ENCODE assay signal across 1 cellular context in the genomic region with DNA sequence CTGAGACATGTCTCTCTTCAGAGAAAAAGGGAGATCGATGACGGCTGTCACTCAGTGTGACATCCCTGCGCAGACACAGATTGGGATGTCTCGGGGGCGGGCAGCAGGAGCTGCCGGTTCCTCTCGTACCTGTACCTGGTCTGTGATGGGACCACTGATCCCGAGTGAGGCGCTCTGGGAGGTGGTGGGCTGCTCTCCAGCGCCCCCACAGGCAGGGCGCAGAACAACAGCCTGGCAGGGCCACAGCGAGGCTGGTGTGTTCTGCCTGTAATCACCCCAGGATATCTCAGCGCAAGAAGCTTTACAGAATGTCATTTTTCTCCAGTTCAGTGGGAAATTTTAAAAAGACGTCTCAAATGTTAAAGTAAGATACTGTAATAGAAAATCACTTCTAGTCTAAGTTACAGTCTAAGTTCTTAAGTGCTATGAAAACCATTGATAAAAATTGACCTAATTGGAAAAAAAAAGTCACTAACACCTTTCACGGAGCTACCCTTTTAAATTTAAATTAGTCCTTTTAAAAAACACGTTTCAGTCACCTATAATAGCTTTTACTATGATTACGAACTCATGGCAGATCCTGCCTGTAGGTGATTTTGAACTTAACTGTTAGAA.
TF ChIP-seq lines count a peak whose summit lies in the region.

No MANE protein-coding gene starts in this region.

TF ChIP-seq in K562, 482 proteins besides CTCF, POLR2A, EP300 and RAD21 (continued from another document):
- TF ChIP-seq CBX1 (IDR thresholded peaks at IDR 0.05; ENCODE audit: low read depth), result no peak
- no peak for TF ChIP-seq SMARCA5 (IDR thresholded peaks at IDR 0.05)
- TF ChIP-seq KLF16 (IDR thresholded peaks at IDR 0.05), result peak; percentile 27; the same call in 1 of the 2 replicates
- TF ChIP-seq PURB (CRISPR knock-in tag; IDR thresholded peaks at IDR 0.05; ENCODE audit: low read depth), result no peak
- no peak for TF ChIP-seq MTA1 (IDR thresholded peaks at IDR 0.05; ENCODE audit: borderline replicate concordance)
- TF ChIP-seq HEY1 (CRISPR knock-in tag; IDR thresholded peaks at IDR 0.05; ENCODE audit: borderline replicate concordance), result no peak
- TF ChIP-seq ZNF586 (CRISPR knock-in tag; conservative IDR thresholded peaks at IDR 0.05), result no peak
- no peak for TF ChIP-seq NBN (IDR thresholded peaks at IDR 0.05; ENCODE audit: low read depth)
- TF ChIP-seq POLR3A (IDR thresholded peaks at IDR 0.05; ENCODE audit: borderline replicate concordance, extremely low read depth, insufficient read depth, insufficient read length), result no peak
- TF ChIP-seq SAFB2 (IDR thresholded peaks at IDR 0.05; ENCODE audit: borderline replicate concordance, low read depth, low read length, severe bottlenecking), result no peak
- no peak for TF ChIP-seq ZNF253 (CRISPR knock-in tag; conservative IDR thresholded peaks at IDR 0.05)
- no peak for TF ChIP-seq NCOR1 (IDR thresholded peaks at IDR 0.05)
